In the genomic region with DNA sequence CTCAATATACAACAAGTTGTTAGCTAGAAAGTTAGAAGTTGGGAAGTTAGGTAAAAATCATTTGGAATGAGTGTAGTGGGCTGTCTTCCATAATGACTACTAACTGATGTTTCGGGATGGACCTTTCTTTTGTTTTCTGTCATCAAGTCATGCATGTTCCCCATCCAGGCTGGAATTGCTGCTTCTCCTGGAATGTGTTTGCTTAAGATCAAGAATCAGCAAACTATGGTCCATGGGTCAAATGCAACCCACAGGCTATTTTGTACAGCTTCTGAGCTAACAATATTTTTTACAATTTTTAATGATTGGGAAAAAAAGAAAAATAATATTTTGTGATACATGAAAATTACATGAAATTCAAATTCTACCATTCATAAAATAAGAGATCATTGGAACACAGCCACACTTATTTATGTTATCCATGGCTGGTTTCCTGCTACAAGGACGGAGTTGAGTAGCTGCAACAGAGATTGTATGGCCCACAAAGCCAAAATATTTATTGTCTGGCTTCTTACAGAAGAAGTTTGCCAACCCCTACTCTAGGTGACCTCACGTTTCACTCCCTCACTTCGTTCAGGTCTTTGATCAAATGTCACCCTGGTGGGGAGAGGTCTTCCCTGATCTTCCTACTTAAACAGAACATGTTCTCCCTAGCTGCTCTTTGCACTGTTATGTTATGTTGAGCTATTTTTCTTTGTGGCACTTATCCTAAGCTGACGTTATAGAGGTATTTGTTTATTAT, we compare ENCODE assay signal across 1 cellular context.
TF ChIP-seq lines count a peak whose summit lies in the region.

No MANE protein-coding gene starts in this region.

TF ChIP-seq in HepG2, 621 proteins besides CTCF, POLR2A, EP300 and RAD21 (continued from another document and continues in another):
- TF ChIP-seq, protein P1, sequence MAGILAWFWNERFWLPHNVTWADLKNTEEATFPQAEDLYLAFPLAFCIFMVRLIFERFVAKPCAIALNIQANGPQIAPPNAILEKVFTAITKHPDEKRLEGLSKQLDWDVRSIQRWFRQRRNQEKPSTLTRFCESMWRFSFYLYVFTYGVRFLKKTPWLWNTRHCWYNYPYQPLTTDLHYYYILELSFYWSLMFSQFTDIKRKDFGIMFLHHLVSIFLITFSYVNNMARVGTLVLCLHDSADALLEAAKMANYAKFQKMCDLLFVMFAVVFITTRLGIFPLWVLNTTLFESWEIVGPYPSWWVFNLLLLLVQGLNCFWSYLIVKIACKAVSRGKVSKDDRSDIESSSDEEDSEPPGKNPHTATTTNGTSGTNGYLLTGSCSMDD (CRISPR knock-in tag; IDR thresholded peaks at IDR 0.05): no peak
- TF ChIP-seq IRX3 (CRISPR knock-in tag; IDR thresholded peaks at IDR 0.05; ENCODE audit: borderline replicate concordance, low read depth) (no peak), RFX1 (IDR thresholded peaks at IDR 0.05) (no peak), MEIS1 (CRISPR knock-in tag; IDR thresholded peaks at IDR 0.05; ENCODE audit: borderline replicate concordance) (no peak), HOXA9 (CRISPR knock-in tag; IDR thresholded peaks at IDR 0.05; ENCODE audit: borderline replicate concordance) (no peak), HNF4A (CRISPR knock-in tag; IDR thresholded peaks at IDR 0.05) (peak; percentile 67), YEATS2 (CRISPR knock-in tag; IDR thresholded peaks at IDR 0.05; ENCODE audit: borderline replicate concordance) (no peak), GATAD2A (CRISPR knock-in tag; IDR thresholded peaks at IDR 0.05) (peak; percentile 36), PHF5A (CRISPR knock-in tag; IDR thresholded peaks at IDR 0.05; ENCODE audit: low read depth, unreplicated experiment) (no peak), FOXA3 (CRISPR knock-in tag; IDR thresholded peaks at IDR 0.05) (0 out of 2 replicates have a peak, but pooled peaks have one; percentile 33), ZC3H13 (CRISPR knock-in tag; IDR thresholded peaks at IDR 0.05) (no peak), KDM6A (CRISPR knock-in tag; IDR thresholded peaks at IDR 0.05; ENCODE audit: low read depth) (no peak), ZNF431 (CRISPR knock-in tag; IDR thresholded peaks at IDR 0.05; ENCODE audit: borderline replicate concordance, low read depth) (no peak), ZFP90 (CRISPR knock-in tag; IDR thresholded peaks at IDR 0.05; ENCODE audit: borderline replicate concordance) (no peak), RFX3 (CRISPR knock-in tag; IDR thresholded peaks at IDR 0.05) (no peak), SNRNP70 (IDR thresholded peaks at IDR 0.05; ENCODE audit: low read depth, low read length) (no peak), TMF1 (CRISPR knock-in tag; IDR thresholded peaks at IDR 0.05; ENCODE audit: low read depth) (no peak), ZFP82 (CRISPR knock-in tag; IDR thresholded peaks at IDR 0.05; ENCODE audit: borderline replicate concordance) (no peak), ZNF484 (CRISPR knock-in tag; IDR thresholded peaks at IDR 0.05; ENCODE audit: borderline replicate concordance, low read depth) (no peak), NFRKB (IDR thresholded peaks at IDR 0.05) (no peak), MYC (CRISPR knock-in tag; IDR thresholded peaks at IDR 0.05; ENCODE audit: borderline replicate concordance) (no peak), ZNF670 (CRISPR knock-in tag; IDR thresholded peaks at IDR 0.05; ENCODE audit: borderline replicate concordance) (no peak), ZNF326 (CRISPR knock-in tag; IDR thresholded peaks at IDR 0.05; ENCODE audit: borderline replicate concordance) (no peak), ZSCAN21 (CRISPR knock-in tag; IDR thresholded peaks at IDR 0.05; ENCODE audit: borderline replicate concordance) (no peak)
- TF ChIP-seq, protein P2, sequence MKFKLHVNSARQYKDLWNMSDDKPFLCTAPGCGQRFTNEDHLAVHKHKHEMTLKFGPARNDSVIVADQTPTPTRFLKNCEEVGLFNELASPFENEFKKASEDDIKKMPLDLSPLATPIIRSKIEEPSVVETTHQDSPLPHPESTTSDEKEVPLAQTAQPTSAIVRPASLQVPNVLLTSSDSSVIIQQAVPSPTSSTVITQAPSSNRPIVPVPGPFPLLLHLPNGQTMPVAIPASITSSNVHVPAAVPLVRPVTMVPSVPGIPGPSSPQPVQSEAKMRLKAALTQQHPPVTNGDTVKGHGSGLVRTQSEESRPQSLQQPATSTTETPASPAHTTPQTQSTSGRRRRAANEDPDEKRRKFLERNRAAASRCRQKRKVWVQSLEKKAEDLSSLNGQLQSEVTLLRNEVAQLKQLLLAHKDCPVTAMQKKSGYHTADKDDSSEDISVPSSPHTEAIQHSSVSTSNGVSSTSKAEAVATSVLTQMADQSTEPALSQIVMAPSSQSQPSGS (CRISPR knock-in tag; IDR thresholded peaks at IDR 0.05): no peak
- TF ChIP-seq, protein P3, sequence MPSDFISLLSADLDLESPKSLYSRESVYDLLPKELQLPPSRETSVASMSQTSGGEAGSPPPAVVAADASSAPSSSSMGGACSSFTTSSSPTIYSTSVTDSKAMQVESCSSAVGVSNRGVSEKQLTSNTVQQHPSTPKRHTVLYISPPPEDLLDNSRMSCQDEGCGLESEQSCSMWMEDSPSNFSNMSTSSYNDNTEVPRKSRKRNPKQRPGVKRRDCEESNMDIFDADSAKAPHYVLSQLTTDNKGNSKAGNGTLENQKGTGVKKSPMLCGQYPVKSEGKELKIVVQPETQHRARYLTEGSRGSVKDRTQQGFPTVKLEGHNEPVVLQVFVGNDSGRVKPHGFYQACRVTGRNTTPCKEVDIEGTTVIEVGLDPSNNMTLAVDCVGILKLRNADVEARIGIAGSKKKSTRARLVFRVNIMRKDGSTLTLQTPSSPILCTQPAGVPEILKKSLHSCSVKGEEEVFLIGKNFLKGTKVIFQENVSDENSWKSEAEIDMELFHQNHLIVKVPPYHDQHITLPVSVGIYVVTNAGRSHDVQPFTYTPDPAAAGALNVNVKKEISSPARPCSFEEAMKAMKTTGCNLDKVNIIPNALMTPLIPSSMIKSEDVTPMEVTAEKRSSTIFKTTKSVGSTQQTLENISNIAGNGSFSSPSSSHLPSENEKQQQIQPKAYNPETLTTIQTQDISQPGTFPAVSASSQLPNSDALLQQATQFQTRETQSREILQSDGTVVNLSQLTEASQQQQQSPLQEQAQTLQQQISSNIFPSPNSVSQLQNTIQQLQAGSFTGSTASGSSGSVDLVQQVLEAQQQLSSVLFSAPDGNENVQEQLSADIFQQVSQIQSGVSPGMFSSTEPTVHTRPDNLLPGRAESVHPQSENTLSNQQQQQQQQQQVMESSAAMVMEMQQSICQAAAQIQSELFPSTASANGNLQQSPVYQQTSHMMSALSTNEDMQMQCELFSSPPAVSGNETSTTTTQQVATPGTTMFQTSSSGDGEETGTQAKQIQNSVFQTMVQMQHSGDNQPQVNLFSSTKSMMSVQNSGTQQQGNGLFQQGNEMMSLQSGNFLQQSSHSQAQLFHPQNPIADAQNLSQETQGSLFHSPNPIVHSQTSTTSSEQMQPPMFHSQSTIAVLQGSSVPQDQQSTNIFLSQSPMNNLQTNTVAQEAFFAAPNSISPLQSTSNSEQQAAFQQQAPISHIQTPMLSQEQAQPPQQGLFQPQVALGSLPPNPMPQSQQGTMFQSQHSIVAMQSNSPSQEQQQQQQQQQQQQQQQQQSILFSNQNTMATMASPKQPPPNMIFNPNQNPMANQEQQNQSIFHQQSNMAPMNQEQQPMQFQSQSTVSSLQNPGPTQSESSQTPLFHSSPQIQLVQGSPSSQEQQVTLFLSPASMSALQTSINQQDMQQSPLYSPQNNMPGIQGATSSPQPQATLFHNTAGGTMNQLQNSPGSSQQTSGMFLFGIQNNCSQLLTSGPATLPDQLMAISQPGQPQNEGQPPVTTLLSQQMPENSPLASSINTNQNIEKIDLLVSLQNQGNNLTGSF (CRISPR knock-in tag; IDR thresholded peaks at IDR 0.05): no peak
- TF ChIP-seq, protein P4, sequence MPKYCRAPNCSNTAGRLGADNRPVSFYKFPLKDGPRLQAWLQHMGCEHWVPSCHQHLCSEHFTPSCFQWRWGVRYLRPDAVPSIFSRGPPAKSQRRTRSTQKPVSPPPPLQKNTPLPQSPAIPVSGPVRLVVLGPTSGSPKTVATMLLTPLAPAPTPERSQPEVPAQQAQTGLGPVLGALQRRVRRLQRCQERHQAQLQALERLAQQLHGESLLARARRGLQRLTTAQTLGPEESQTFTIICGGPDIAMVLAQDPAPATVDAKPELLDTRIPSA (CRISPR knock-in tag; IDR thresholded peaks at IDR 0.05; ENCODE audit: borderline replicate concordance): no peak
- TF ChIP-seq, protein P5, sequence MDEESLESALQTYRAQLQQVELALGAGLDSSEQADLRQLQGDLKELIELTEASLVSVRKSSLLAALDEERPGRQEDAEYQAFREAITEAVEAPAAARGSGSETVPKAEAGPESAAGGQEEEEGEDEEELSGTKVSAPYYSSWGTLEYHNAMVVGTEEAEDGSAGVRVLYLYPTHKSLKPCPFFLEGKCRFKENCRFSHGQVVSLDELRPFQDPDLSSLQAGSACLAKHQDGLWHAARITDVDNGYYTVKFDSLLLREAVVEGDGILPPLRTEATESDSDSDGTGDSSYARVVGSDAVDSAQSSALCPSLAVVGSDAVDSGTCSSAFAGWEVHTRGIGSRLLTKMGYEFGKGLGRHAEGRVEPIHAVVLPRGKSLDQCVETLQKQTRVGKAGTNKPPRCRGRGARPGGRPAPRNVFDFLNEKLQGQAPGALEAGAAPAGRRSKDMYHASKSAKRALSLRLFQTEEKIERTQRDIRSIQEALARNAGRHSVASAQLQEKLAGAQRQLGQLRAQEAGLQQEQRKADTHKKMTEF (CRISPR knock-in tag; IDR thresholded peaks at IDR 0.05): 0 out of 2 replicates have a peak, but pooled peaks have one; percentile 29
- TF ChIP-seq, protein P6, sequence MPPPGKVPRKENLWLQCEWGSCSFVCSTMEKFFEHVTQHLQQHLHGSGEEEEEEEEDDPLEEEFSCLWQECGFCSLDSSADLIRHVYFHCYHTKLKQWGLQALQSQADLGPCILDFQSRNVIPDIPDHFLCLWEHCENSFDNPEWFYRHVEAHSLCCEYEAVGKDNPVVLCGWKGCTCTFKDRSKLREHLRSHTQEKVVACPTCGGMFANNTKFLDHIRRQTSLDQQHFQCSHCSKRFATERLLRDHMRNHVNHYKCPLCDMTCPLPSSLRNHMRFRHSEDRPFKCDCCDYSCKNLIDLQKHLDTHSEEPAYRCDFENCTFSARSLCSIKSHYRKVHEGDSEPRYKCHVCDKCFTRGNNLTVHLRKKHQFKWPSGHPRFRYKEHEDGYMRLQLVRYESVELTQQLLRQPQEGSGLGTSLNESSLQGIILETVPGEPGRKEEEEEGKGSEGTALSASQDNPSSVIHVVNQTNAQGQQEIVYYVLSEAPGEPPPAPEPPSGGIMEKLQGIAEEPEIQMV (CRISPR knock-in tag; IDR thresholded peaks at IDR 0.05; ENCODE audit: low read depth): no peak
- TF ChIP-seq, protein P7, sequence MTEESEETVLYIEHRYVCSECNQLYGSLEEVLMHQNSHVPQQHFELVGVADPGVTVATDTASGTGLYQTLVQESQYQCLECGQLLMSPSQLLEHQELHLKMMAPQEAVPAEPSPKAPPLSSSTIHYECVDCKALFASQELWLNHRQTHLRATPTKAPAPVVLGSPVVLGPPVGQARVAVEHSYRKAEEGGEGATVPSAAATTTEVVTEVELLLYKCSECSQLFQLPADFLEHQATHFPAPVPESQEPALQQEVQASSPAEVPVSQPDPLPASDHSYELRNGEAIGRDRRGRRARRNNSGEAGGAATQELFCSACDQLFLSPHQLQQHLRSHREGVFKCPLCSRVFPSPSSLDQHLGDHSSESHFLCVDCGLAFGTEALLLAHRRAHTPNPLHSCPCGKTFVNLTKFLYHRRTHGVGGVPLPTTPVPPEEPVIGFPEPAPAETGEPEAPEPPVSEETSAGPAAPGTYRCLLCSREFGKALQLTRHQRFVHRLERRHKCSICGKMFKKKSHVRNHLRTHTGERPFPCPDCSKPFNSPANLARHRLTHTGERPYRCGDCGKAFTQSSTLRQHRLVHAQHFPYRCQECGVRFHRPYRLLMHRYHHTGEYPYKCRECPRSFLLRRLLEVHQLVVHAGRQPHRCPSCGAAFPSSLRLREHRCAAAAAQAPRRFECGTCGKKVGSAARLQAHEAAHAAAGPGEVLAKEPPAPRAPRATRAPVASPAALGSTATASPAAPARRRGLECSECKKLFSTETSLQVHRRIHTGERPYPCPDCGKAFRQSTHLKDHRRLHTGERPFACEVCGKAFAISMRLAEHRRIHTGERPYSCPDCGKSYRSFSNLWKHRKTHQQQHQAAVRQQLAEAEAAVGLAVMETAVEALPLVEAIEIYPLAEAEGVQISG (CRISPR knock-in tag; IDR thresholded peaks at IDR 0.05): no peak
- TF ChIP-seq, protein P8, sequence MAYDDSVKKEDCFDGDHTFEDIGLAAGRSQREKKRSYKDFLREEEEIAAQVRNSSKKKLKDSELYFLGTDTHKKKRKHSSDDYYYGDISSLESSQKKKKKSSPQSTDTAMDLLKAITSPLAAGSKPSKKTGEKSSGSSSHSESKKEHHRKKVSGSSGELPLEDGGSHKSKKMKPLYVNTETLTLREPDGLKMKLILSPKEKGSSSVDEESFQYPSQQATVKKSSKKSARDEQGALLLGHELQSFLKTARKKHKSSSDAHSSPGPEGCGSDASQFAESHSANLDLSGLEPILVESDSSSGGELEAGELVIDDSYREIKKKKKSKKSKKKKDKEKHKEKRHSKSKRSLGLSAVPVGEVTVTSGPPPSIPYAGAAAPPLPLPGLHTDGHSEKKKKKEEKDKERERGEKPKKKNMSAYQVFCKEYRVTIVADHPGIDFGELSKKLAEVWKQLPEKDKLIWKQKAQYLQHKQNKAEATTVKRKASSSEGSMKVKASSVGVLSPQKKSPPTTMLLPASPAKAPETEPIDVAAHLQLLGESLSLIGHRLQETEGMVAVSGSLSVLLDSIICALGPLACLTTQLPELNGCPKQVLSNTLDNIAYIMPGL (CRISPR knock-in tag; IDR thresholded peaks at IDR 0.05; ENCODE audit: borderline replicate concordance in 1 of 2, low read depth in 1 of 2): no peak
- TF ChIP-seq, protein P9, sequence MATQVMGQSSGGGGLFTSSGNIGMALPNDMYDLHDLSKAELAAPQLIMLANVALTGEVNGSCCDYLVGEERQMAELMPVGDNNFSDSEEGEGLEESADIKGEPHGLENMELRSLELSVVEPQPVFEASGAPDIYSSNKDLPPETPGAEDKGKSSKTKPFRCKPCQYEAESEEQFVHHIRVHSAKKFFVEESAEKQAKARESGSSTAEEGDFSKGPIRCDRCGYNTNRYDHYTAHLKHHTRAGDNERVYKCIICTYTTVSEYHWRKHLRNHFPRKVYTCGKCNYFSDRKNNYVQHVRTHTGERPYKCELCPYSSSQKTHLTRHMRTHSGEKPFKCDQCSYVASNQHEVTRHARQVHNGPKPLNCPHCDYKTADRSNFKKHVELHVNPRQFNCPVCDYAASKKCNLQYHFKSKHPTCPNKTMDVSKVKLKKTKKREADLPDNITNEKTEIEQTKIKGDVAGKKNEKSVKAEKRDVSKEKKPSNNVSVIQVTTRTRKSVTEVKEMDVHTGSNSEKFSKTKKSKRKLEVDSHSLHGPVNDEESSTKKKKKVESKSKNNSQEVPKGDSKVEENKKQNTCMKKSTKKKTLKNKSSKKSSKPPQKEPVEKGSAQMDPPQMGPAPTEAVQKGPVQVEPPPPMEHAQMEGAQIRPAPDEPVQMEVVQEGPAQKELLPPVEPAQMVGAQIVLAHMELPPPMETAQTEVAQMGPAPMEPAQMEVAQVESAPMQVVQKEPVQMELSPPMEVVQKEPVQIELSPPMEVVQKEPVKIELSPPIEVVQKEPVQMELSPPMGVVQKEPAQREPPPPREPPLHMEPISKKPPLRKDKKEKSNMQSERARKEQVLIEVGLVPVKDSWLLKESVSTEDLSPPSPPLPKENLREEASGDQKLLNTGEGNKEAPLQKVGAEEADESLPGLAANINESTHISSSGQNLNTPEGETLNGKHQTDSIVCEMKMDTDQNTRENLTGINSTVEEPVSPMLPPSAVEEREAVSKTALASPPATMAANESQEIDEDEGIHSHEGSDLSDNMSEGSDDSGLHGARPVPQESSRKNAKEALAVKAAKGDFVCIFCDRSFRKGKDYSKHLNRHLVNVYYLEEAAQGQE (IDR thresholded peaks at IDR 0.05; ENCODE audit: borderline replicate concordance in 1 of 2, low read depth in 1 of 2, low read length in 2 of 2): no peak
